In the genomic region with DNA sequence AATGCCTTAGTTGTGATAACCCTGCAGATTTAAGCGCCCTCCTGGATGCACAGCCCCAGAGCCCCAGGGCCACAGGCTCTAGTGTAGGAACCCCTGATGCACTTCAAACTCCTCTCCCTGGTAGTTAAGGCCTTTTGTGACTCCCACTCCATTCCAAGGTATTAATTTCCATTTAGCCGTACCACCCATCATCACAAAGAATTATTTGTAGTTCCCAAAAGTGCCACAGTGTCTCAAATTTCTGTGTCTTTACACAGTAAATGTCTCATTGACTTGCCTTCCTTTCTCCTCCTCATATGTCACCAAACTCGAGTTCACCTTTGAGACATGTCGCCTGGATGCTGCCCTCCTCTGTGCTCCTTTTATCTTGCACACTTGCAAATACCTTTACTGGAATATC, we compare ENCODE assay signal across 13 cellular contexts.
"Had no signal": no experiment of that assay in that cellular context is flagged by ENCODE, and none has a peak within 500 bp of the region (broad histone marks: within the 10 kb centered on the region; RNA-seq: fewer than 3 reads in every experiment).

No MANE protein-coding gene starts in this region.

- DNase-seq: activated CD4-positive, alpha-beta T cell treated with anti-CD3 and anti-CD28 coated beads for 4 hours; activated gamma-delta T cell; adrenal gland; effector CD4-positive, alpha-beta T cell; kidney; nucleus accumbens; stimulated activated naive CD4-positive, alpha-beta T cell; substantia nigra; trophoblast cell had no signal

- H3K27me3 ChIP-seq: adrenal gland, gastroesophageal sphincter, right atrium auricular region had no signal

- H3K9me3 ChIP-seq: adrenal gland, gastroesophageal sphincter, right atrium auricular region had no signal

- ATAC-seq: gastroesophageal sphincter had no signal

- H3K4me1 ChIP-seq: adrenal gland, gastroesophageal sphincter, right atrium auricular region had no signal

- H3K27ac ChIP-seq: adrenal gland, coronary artery, gastroesophageal sphincter, right atrium auricular region, VCaP had no signal
